Comparison of ENCODE assay signal across 8 cellular contexts in the genomic region with DNA sequence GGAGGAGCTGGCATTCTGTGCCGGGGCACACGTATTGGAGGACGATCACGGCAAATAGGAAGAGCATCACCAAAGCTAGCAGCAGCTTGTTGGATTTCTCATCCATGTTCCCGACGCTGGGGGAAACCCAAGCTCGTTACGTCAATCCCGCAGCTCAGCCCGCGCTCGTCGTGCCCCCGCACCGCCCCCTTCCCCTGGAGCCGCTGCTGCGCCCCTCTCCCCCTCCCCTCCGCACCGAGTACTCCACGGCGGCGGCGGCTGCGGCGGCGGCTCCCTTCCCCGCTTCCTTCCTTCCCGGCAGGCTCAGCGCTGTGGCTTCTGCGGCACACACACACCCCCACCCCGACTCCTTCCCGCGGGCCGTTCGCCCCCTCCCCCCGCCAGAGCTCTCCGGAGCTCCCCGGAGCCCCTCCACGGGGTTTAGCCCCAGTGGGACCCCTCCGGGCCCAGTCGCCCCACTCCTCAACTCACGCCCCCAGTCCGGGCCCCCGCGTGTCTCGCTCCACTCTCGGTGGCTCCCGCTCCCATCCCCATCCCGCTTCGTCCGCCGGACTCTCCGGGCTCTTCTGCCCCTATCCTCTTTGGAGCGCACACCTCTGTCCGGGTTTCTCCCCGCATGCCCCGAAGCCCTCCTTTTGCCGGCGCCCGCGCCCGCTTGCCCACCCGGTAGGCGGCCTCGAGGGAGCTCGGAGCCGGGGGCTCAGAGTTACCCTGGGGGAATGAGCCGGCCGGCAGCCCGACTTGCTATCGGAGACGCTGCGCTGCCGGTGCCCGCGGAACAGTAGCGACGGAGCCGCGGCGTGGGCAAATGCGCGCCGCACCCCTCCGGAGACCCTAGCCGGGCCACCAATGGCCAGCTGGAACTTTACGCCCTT. TPM values are rescaled to one million over a fixed set of nuclear protein-coding genes. Genes with fewer than 3 reads are reported as not detected.
DNase-seq lines count a peak whose midpoint lies in the region; ATAC-seq and TF ChIP-seq lines count a peak whose summit lies in the region.

No MANE protein-coding gene starts in this region.

- TF ChIP-seq CTCF in C4-2B (conservative IDR thresholded peaks at IDR 0.05) (no peak), MM.1S (IDR thresholded peaks at IDR 0.05; ENCODE audit: low read length) (no peak)

- H3K27me3 ChIP-seq in MM.1S (replicated peaks; ENCODE audit: insufficient read depth, low read length), result no peaks in the 10 kb centered on the region

- no peaks in the 10 kb centered on the region for H3F3A ChIP-seq in MM.1S (ENCODE audit: insufficient read depth, low read length)

- no peaks in the 10 kb centered on the region for H4K20me1 ChIP-seq in MM.1S (ENCODE audit: insufficient read depth, low read length)

- H3K36me3 Mint-ChIP-seq in dendritic cell treated with granulocyte-macrophage colony-stimulating factor and Interleukin-4, amounts not matched to agents 40 ng/mL and 50 ng/mL, for 4 days (ENCODE audit: low read depth), result no peaks in the 10 kb centered on the region
- H3K36me3 Mint-ChIP-seq in naive thymus-derived CD8-positive, alpha-beta T cell, result peaks cover 0 to 2% (median 0%) of the 10 kb centered on the region in 3 donors

- intact Hi-C loops in dendritic cell treated with granulocyte-macrophage colony-stimulating factor and Interleukin-4, amounts not matched to agents 40 ng/mL and 50 ng/mL, for 4 days (cut with micrococcal nuclease), result no loop called here

- peaks cover 61% of the 10 kb centered on the region for H3K27me3 Mint-ChIP-seq in dendritic cell treated with granulocyte-macrophage colony-stimulating factor and Interleukin-4, amounts not matched to agents 40 ng/mL and 50 ng/mL, for 4 days
- peaks cover 4 to 43% (median 22%) of the 10 kb centered on the region in 5 donors for H3K27me3 Mint-ChIP-seq in naive thymus-derived CD8-positive, alpha-beta T cell

- POLR2A ChIA-PET in naive thymus-derived CD8-positive, alpha-beta T cell (lab: Charles Lee), result no interaction called here

- no peak overlapping the region; the same call in 1 of the 2 replicates for H2AFZ ChIP-seq in MM.1S (ENCODE audit: low read length)

- no peak for ATAC-seq in naive thymus-derived CD8-positive, alpha-beta T cell
- no peak for ATAC-seq in GM19463 (IDR thresholded peaks at IDR 0.05; ENCODE audit: unreplicated experiment)

- H3K36me3 ChIP-seq in MM.1S (replicated peaks; ENCODE audit: insufficient read depth, low read length), result no peaks in the 10 kb centered on the region

- H3K27ac ChIP-seq in C4-2B, result peak overlapping the region; percentile 28; the same call in 1 of the 2 replicates
- no peak overlapping the region for H3K27ac ChIP-seq in MM.1S (ENCODE audit: low read length)

- no peaks in the 10 kb centered on the region for H3K4me1 Mint-ChIP-seq in dendritic cell treated with granulocyte-macrophage colony-stimulating factor and Interleukin-4, amounts not matched to agents 40 ng/mL and 50 ng/mL, for 4 days (ENCODE audit: low read depth)
- peaks cover 3 to 9% (median 6%) of the 10 kb centered on the region in 4 donors for H3K4me1 Mint-ChIP-seq in naive thymus-derived CD8-positive, alpha-beta T cell

- H3K79me2 ChIP-seq in MM.1S (ENCODE audit: low read length), result no peaks in the 10 kb centered on the region

- no peaks in the 10 kb centered on the region for H3K9me2 ChIP-seq in MM.1S (replicated peaks; ENCODE audit: insufficient read depth, low read length)

- H3K27ac Mint-ChIP-seq in dendritic cell treated with granulocyte-macrophage colony-stimulating factor and Interleukin-4, amounts not matched to agents 40 ng/mL and 50 ng/mL, for 4 days, result no peak overlapping the region
- no peak overlapping the region for H3K27ac Mint-ChIP-seq in naive thymus-derived CD8-positive, alpha-beta T cell

- H3K9me3 Mint-ChIP-seq in dendritic cell treated with granulocyte-macrophage colony-stimulating factor and Interleukin-4, amounts not matched to agents 40 ng/mL and 50 ng/mL, for 4 days, result no peaks in the 10 kb centered on the region
- H3K9me3 Mint-ChIP-seq in naive thymus-derived CD8-positive, alpha-beta T cell, result no peaks in the 10 kb centered on the region

- H3K9ac ChIP-seq in MM.1S (ENCODE audit: low read length), result no peak overlapping the region

- no peak for DNase-seq in MM.1S
- no peak for DNase-seq in naive thymus-derived CD8-positive, alpha-beta T cell
- no peak for DNase-seq in COR-L47 (lab: John Stamatoyannopoulos, UW)
- DNase-seq in occipital lobe (lab: John Stamatoyannopoulos, UW), result no peak
- DNase-seq in DMS79 (lab: John Stamatoyannopoulos, UW), result no peak

- H3K4me3 Mint-ChIP-seq in dendritic cell treated with granulocyte-macrophage colony-stimulating factor and Interleukin-4, amounts not matched to agents 40 ng/mL and 50 ng/mL, for 4 days, result peak overlapping the region; percentile 23
- H3K4me3 Mint-ChIP-seq in naive thymus-derived CD8-positive, alpha-beta T cell, result peak overlapping the region in 9 of 10 donors; percentile 22 to 71 (median 52)

- H3K9me3 ChIP-seq in MM.1S (replicated peaks; ENCODE audit: insufficient read depth, low read length), result no peaks in the 10 kb centered on the region

- H3K4me1 ChIP-seq in MM.1S (ENCODE audit: low read length), result no peaks in the 10 kb centered on the region

- peak overlapping the region; percentile 45; the same call in 1 of the 2 replicates for H3K4me3 ChIP-seq in MM.1S (ENCODE audit: low read length)

- peak overlapping the region; percentile 30 for H3K4me2 ChIP-seq in MM.1S (ENCODE audit: low read depth, low read length)

RNA-seq across cellular contexts. Expression of a gene that starts 1.0 kb away (rescaled TPM):
- total RNA-seq in naive thymus-derived CD8-positive, alpha-beta T cell, result not detected
- polyA plus RNA-seq in naive thymus-derived CD8-positive, alpha-beta T cell, result not detected
- 5.0 TPM for total RNA-seq in occipital lobe
